Comparison of ENCODE assay signal across 13 cellular contexts in genomic region chr6:134529921-134530320, GRCh38.
A peak's percentile ranks its signal among the peaks of the same experiment; 100 is the strongest.
DNase-seq lines count a peak whose midpoint lies in the region; ATAC-seq and TF ChIP-seq lines count a peak whose summit lies in the region.
"Had no signal": no experiment of that assay in that cellular context is flagged by ENCODE, and none has a peak within 500 bp of the region (broad histone marks: within the 10 kb centered on the region; RNA-seq: fewer than 3 reads in every experiment).

No MANE protein-coding gene starts in this region.

- no peak overlapping the region for H3K9ac ChIP-seq in DND-41 (ENCODE audit: low read depth, low read length)
- peak overlapping the region in 1 of 2 donors; percentile 46 for H3K9ac ChIP-seq in liver (ENCODE audit: low read depth in 1 of 2, low read length in 2 of 2)
- no peak overlapping the region for H3K9ac ChIP-seq in Karpas-422 (ENCODE audit: low read length)
- H3K9ac ChIP-seq: KMS-11 had no signal

- intact Hi-C loops in Right ventricle myocardium superior (cut with DNase I), result no loop called here

- no peaks in the 10 kb centered on the region for H3K9me2 ChIP-seq in Karpas-422 (replicated peaks; ENCODE audit: insufficient read depth, low read length)

- H3K4me1 Mint-ChIP-seq in activated naive CD8-positive, alpha-beta T cell treated with anti-CD3 and anti-CD28 coated beads, Interleukin-2, amount 50 U/mL, for 24 hours, result peaks cover 28% of the 10 kb centered on the region

- peaks cover 3% of the 10 kb centered on the region for H3K9me3 Mint-ChIP-seq in activated naive CD8-positive, alpha-beta T cell treated with anti-CD3 and anti-CD28 coated beads, Interleukin-2, amount 50 U/mL, for 24 hours

- peaks cover 3% of the 10 kb centered on the region for H3K27me3 ChIP-seq in DND-41 (ENCODE audit: insufficient read depth, low read length, poor library complexity)
- H3K27me3 ChIP-seq in liver (ENCODE audit: control insufficient read depth in 4 of 4, insufficient read depth in 4 of 4, low read length in 3 of 4), result no peaks in the 10 kb centered on the region
- no peaks in the 10 kb centered on the region for H3K27me3 ChIP-seq in Karpas-422 (ENCODE audit: low read length)
- no peaks in the 10 kb centered on the region for H3K27me3 ChIP-seq in brain microvascular endothelial cell (replicated peaks)
- H3K27me3 ChIP-seq: tibial nerve had no signal

- ATAC-seq in DND-41 (ENCODE audit: insufficient read depth, low read depth) (peak; percentile 87), Right ventricle myocardium superior (ENCODE audit: poor library complexity) (no peak)
- ATAC-seq in activated naive CD8-positive, alpha-beta T cell treated with anti-CD3 and anti-CD28 coated beads, Interleukin-2, amount 50 U/mL, for 24 hours, result peak; percentile 43

- no peak overlapping the region for H3K27ac Mint-ChIP-seq in activated naive CD8-positive, alpha-beta T cell treated with anti-CD3 and anti-CD28 coated beads, Interleukin-2, amount 50 U/mL, for 24 hours

- H3K4me2 ChIP-seq in DND-41 (ENCODE audit: insufficient read depth, low read length) (no peak overlapping the region), Karpas-422 (ENCODE audit: low read depth, low read length, poor library complexity, severe bottlenecking) (no peak overlapping the region)
- H3K4me2 ChIP-seq: KMS-11 had no signal

- H3K27me3 Mint-ChIP-seq in activated naive CD8-positive, alpha-beta T cell treated with anti-CD3 and anti-CD28 coated beads, Interleukin-2, amount 50 U/mL, for 24 hours, result no peaks in the 10 kb centered on the region

- H4K20me1 ChIP-seq in DND-41 (ENCODE audit: insufficient read depth, low read length) (no peaks in the 10 kb centered on the region), Karpas-422 (ENCODE audit: insufficient read depth, low read depth, low read length) (no peaks in the 10 kb centered on the region)

- peak; percentile 69 to 74 for TF ChIP-seq RAD21 in liver (IDR thresholded peaks at IDR 0.05)

- no peaks in the 10 kb centered on the region for H3K36me3 ChIP-seq in DND-41 (ENCODE audit: insufficient read depth, low read length)
- H3K36me3 ChIP-seq in liver (ENCODE audit: control insufficient read depth in 4 of 4, insufficient read depth in 3 of 4, low read depth in 1 of 4, low read length in 3 of 4), result no peaks in the 10 kb centered on the region
- no peaks in the 10 kb centered on the region for H3K36me3 ChIP-seq in Karpas-422 (ENCODE audit: insufficient read depth, low read length)
- no peaks in the 10 kb centered on the region for H3K36me3 ChIP-seq in brain microvascular endothelial cell (replicated peaks)
- H3K36me3 ChIP-seq: tibial nerve had no signal

- in situ Hi-C loops in KBM-7 (cut with MboI; ENCODE audit: low pct_unique_long_range_greater_than_20kb, low sequenced_read_pairs) (no loop called here), brain microvascular endothelial cell (cut with HindIII; ENCODE audit: low pct_ligation_motif_present, low sequenced_read_pairs) (no loop called here)

- H3K79me2 ChIP-seq in DND-41 (ENCODE audit: insufficient read depth, low read length), result no peaks in the 10 kb centered on the region
- H3K79me2 ChIP-seq in Karpas-422 (ENCODE audit: low read length), result no peaks in the 10 kb centered on the region

- DNase-seq in DND-41 (peak; percentile 31), KBM-7 (peak; percentile 34), NCI-H526 treated with DMSO at 0.1 percent for 48 hours (lab: John Stamatoyannopoulos, UW) (no peak), Right ventricle myocardium superior (no peak), Karpas-422 (no peak), brain microvascular endothelial cell (no peak)
- no peak for DNase-seq in activated naive CD8-positive, alpha-beta T cell treated with anti-CD3 and anti-CD28 coated beads, Interleukin-2, amount 50 U/mL, for 24 hours
- DNase-seq: activated CD8-positive, alpha-beta memory T cell treated with anti-CD3 and anti-CD28 coated beads, Interleukin-2, amount 50 U/mL, for 48 hours; cerebellar nuclear complex; DMS79 had no signal

- H3K27ac ChIP-seq in DND-41 (ENCODE audit: low read length), result no peak overlapping the region
- peak overlapping the region; percentile 68 to 87 for H3K27ac ChIP-seq in liver (ENCODE audit: low read depth in 1 of 2, low read length in 2 of 2)
- no peak overlapping the region for H3K27ac ChIP-seq in Karpas-422 (ENCODE audit: low read length)
- H3K27ac ChIP-seq in brain microvascular endothelial cell, result no peak overlapping the region
- H3K27ac ChIP-seq: KMS-11, tibial nerve had no signal

- TF ChIP-seq CTCF in DND-41 (IDR thresholded peaks at IDR 0.05; ENCODE audit: borderline replicate concordance, extremely low read depth, low read length, poor library complexity, severe bottlenecking) (no peak), liver (IDR thresholded peaks at IDR 0.05; ENCODE audit: low read depth, low read length, missing input control) (no peak), brain microvascular endothelial cell (IDR thresholded peaks at IDR 0.05; ENCODE audit: low read depth, low read length, missing control alignments) (no peak)

- H2AFZ ChIP-seq in DND-41 (ENCODE audit: low read depth, low read length) (no peak overlapping the region), Karpas-422 (ENCODE audit: low read length) (no peak overlapping the region)

- no peaks in the 10 kb centered on the region for H3K36me3 Mint-ChIP-seq in activated naive CD8-positive, alpha-beta T cell treated with anti-CD3 and anti-CD28 coated beads, Interleukin-2, amount 50 U/mL, for 24 hours (ENCODE audit: low read depth)

- H3K4me1 ChIP-seq in DND-41 (ENCODE audit: insufficient read depth, low read length) (peaks cover 5% of the 10 kb centered on the region; the same call in 1 of the 2 replicates), liver (ENCODE audit: control insufficient read depth in 4 of 4, insufficient read depth in 4 of 4, low read length in 3 of 4) (peaks cover 5 to 10% (median 8%) of the 10 kb centered on the region in 4 donors), Karpas-422 (ENCODE audit: low read length) (no peaks in the 10 kb centered on the region)
- H3K4me1 ChIP-seq: tibial nerve had no signal

- 30% methylated on average over 4 of the region's 4 CpGs for WGBS in liver

- H3K4me3 Mint-ChIP-seq in activated naive CD8-positive, alpha-beta T cell treated with anti-CD3 and anti-CD28 coated beads, Interleukin-2, amount 50 U/mL, for 24 hours, result no peak overlapping the region

- no peaks in the 10 kb centered on the region for H3K9me3 ChIP-seq in DND-41 (ENCODE audit: insufficient read depth, low read length, severe bottlenecking)
- no peaks in the 10 kb centered on the region for H3K9me3 ChIP-seq in liver (ENCODE audit: control insufficient read depth in 4 of 4, low read length in 3 of 4)
- H3K9me3 ChIP-seq in Karpas-422 (ENCODE audit: low read length), result no peaks in the 10 kb centered on the region
- H3K9me3 ChIP-seq: tibial nerve had no signal

- no peak overlapping the region for H3K4me3 ChIP-seq in DND-41 (ENCODE audit: low read depth in 1 of 2, low read length in 2 of 2)
- no peak overlapping the region for H3K4me3 ChIP-seq in liver (ENCODE audit: low read depth in 1 of 3, low read length in 3 of 3)
- H3K4me3 ChIP-seq in Karpas-422 (ENCODE audit: low read length), result no peak overlapping the region
- no peak overlapping the region for H3K4me3 ChIP-seq in brain microvascular endothelial cell (ENCODE audit: low read depth, low read length)
- H3K4me3 ChIP-seq: tibial nerve had no signal

TF ChIP-seq in liver, 16 proteins besides CTCF, POLR2A, EP300 and RAD21 (continues in another document):
- TF ChIP-seq HNF4G (IDR thresholded peaks at IDR 0.05), result peak; percentile 81
- TF ChIP-seq, protein P1, sequence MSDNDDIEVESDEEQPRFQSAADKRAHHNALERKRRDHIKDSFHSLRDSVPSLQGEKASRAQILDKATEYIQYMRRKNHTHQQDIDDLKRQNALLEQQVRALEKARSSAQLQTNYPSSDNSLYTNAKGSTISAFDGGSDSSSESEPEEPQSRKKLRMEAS (IDR thresholded peaks at IDR 0.05), result peak; percentile 92
- TF ChIP-seq JUND (IDR thresholded peaks at IDR 0.05), result peak; percentile 94 to 98
- TF ChIP-seq EGR1 (IDR thresholded peaks at IDR 0.05; ENCODE audit: low read depth in 2 of 2), result peak in 1 of 2 donors; percentile 92
- peak; percentile 98 for TF ChIP-seq FOXA2 (IDR thresholded peaks at IDR 0.05)
- TF ChIP-seq, protein P2, sequence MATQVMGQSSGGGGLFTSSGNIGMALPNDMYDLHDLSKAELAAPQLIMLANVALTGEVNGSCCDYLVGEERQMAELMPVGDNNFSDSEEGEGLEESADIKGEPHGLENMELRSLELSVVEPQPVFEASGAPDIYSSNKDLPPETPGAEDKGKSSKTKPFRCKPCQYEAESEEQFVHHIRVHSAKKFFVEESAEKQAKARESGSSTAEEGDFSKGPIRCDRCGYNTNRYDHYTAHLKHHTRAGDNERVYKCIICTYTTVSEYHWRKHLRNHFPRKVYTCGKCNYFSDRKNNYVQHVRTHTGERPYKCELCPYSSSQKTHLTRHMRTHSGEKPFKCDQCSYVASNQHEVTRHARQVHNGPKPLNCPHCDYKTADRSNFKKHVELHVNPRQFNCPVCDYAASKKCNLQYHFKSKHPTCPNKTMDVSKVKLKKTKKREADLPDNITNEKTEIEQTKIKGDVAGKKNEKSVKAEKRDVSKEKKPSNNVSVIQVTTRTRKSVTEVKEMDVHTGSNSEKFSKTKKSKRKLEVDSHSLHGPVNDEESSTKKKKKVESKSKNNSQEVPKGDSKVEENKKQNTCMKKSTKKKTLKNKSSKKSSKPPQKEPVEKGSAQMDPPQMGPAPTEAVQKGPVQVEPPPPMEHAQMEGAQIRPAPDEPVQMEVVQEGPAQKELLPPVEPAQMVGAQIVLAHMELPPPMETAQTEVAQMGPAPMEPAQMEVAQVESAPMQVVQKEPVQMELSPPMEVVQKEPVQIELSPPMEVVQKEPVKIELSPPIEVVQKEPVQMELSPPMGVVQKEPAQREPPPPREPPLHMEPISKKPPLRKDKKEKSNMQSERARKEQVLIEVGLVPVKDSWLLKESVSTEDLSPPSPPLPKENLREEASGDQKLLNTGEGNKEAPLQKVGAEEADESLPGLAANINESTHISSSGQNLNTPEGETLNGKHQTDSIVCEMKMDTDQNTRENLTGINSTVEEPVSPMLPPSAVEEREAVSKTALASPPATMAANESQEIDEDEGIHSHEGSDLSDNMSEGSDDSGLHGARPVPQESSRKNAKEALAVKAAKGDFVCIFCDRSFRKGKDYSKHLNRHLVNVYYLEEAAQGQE (IDR thresholded peaks at IDR 0.05), result peak; percentile 66
- TF ChIP-seq, protein P3, sequence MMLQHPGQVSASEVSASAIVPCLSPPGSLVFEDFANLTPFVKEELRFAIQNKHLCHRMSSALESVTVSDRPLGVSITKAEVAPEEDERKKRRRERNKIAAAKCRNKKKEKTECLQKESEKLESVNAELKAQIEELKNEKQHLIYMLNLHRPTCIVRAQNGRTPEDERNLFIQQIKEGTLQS (IDR thresholded peaks at IDR 0.05), result peak; percentile 91
- TF ChIP-seq YY1 (IDR thresholded peaks at IDR 0.05), result peak; percentile 85
- TF ChIP-seq FOXA1 (IDR thresholded peaks at IDR 0.05), result peak; percentile 96
- TF ChIP-seq HNF4A (conservative IDR thresholded peaks at IDR 0.05), result peak; percentile 97 to 98
- TF ChIP-seq NR2F2 (IDR thresholded peaks at IDR 0.05), result peak; percentile 68

Comparison
In these comparisons a context has a peak if more than half of its experiments do, and no peak if none do; other contexts are left out.
1. DNase-seq: peak in DND-41 (single experiment) and KBM-7 (single experiment); none in activated naive CD8-positive, alpha-beta T cell treated with anti-CD3 and anti-CD28 coated beads, Interleukin-2, amount 50 U/mL, for 24 hours (single experiment), NCI-H526 treated with DMSO at 0.1 percent for 48 hours (single experiment), Right ventricle myocardium superior (single experiment), Karpas-422 (single experiment) and brain microvascular endothelial cell (single experiment).
2. H3K27ac ChIP-seq: peak in liver (2 of 2); none in DND-41 (single experiment), Karpas-422 (single experiment) and brain microvascular endothelial cell (single experiment).